In genomic region chr4:124762956-124763355, GRCh38 we compare ENCODE assay signal across 28 cellular contexts.
"Had no signal": no experiment of that assay in that cellular context is flagged by ENCODE, and none has a peak within 500 bp of the region (broad histone marks: within the 10 kb centered on the region; RNA-seq: fewer than 3 reads in every experiment).

No MANE protein-coding gene starts in this region.

- H3K4me3 Mint-ChIP-seq: naive thymus-derived CD8-positive, alpha-beta T cell; natural killer cell treated with Interleukin-12 subunit alpha and Interleukin-12 subunit beta and Interleukin-15 and Interleukin-18, amount 100 ng/mL, for 72 hours; nephron progenitor cell; neural progenitor cell; stimulated activated effector memory CD8-positive, alpha-beta T cell treated with anti-CD3 and anti-CD28 coated beads, Interleukin-12 subunit alpha, Interleukin-12 subunit beta, amount 100 ng/mL, for 72 hours; stimulated activated naive B cell treated with anti-CD40 and anti-IgM and Interleukin-4, amounts not matched to agents 10 μg/mL and 1 μg/mL and 100 μg/mL, for 72 hours; stimulated activated naive CD8-positive, alpha-beta T cell treated with anti-CD3 and anti-CD28 coated beads, Interleukin-15, Interleukin-2, amounts not matched to agents 100 ng/mL and 50 ng/mL, for 24 hours; type B pancreatic cell had no signal

- H3K4me1 Mint-ChIP-seq: naive thymus-derived CD8-positive, alpha-beta T cell; nephron progenitor cell; neural progenitor cell; stimulated activated effector memory CD8-positive, alpha-beta T cell treated with anti-CD3 and anti-CD28 coated beads, Interleukin-12 subunit alpha, Interleukin-12 subunit beta, amount 100 ng/mL, for 72 hours; stimulated activated naive B cell treated with anti-CD40 and anti-IgM and Interleukin-4, amounts not matched to agents 10 μg/mL and 1 μg/mL and 100 μg/mL, for 72 hours had no signal

- DNase-seq: naive thymus-derived CD8-positive, alpha-beta T cell; nephron progenitor cell; occipital lobe; ovary; posterior cingulate gyrus; psoas muscle; right cardiac atrium; right lobe of liver; sigmoid colon; small intestine; stimulated activated CD4-positive, alpha-beta T cell treated with anti-CD3 and anti-CD28 coated beads, Interleukin-15, amount 100 ng/mL, for 24 hours; stimulated activated CD4-positive, alpha-beta T cell treated with anti-CD3 and anti-CD28 coated beads, Interleukin-2, amount 100 ng/mL, for 24 hours; stimulated activated CD4-positive, alpha-beta T cell treated with anti-CD3 and anti-CD28 coated beads, Interleukin-2, amount 100 ng/mL, for 48 hours; stimulated activated CD4-positive, alpha-beta T cell treated with anti-CD3 and anti-CD28 coated beads, Interleukin-4, amount 100 ng/mL, for 24 hours; stimulated activated naive B cell treated with anti-CD40 and anti-IgM and Interleukin-4, amounts not matched to agents 10 μg/mL and 1 μg/mL and 100 μg/mL, for 72 hours; stimulated activated naive CD4-positive, alpha-beta T cell treated with Interleukin-2 at 50 U/mL for 16 hours; stomach; testis; tibial artery; transverse colon; upper lobe of right lung; uterus had no signal

- H3K27ac Mint-ChIP-seq: naive thymus-derived CD8-positive, alpha-beta T cell; natural killer cell treated with Interleukin-12 subunit alpha and Interleukin-12 subunit beta and Interleukin-15 and Interleukin-18, amount 100 ng/mL, for 72 hours; nephron progenitor cell; neural progenitor cell; progenitor cell of endocrine pancreas; stimulated activated effector memory CD8-positive, alpha-beta T cell treated with anti-CD3 and anti-CD28 coated beads, Interleukin-12 subunit alpha, Interleukin-12 subunit beta, amount 100 ng/mL, for 72 hours; stimulated activated naive B cell treated with anti-CD40 and anti-IgM and Interleukin-4, amounts not matched to agents 10 μg/mL and 1 μg/mL and 100 μg/mL, for 72 hours; stimulated activated naive CD8-positive, alpha-beta T cell treated with anti-CD3 and anti-CD28 coated beads, Interleukin-15, Interleukin-2, amounts not matched to agents 100 ng/mL and 50 ng/mL, for 24 hours; type B pancreatic cell had no signal

- H3K27me3 Mint-ChIP-seq: natural killer cell treated with Interleukin-12 subunit alpha and Interleukin-12 subunit beta and Interleukin-15 and Interleukin-18, amount 100 ng/mL, for 72 hours; progenitor cell of endocrine pancreas; stimulated activated naive B cell treated with anti-CD40 and anti-IgM and Interleukin-4, amounts not matched to agents 10 μg/mL and 1 μg/mL and 100 μg/mL, for 72 hours; stimulated activated naive CD8-positive, alpha-beta T cell treated with anti-CD3 and anti-CD28 coated beads, Interleukin-15, Interleukin-2, amounts not matched to agents 100 ng/mL and 50 ng/mL, for 24 hours had no signal

- H3K36me3 Mint-ChIP-seq: naive thymus-derived CD8-positive, alpha-beta T cell; natural killer cell treated with Interleukin-12 subunit alpha and Interleukin-12 subunit beta and Interleukin-15 and Interleukin-18, amount 100 ng/mL, for 72 hours; neural progenitor cell; stimulated activated effector memory CD8-positive, alpha-beta T cell treated with anti-CD3 and anti-CD28 coated beads, Interleukin-12 subunit alpha, Interleukin-12 subunit beta, amount 100 ng/mL, for 72 hours; stimulated activated naive B cell treated with anti-CD40 and anti-IgM and Interleukin-4, amounts not matched to agents 10 μg/mL and 1 μg/mL and 100 μg/mL, for 72 hours; type B pancreatic cell had no signal

- H3K9me3 Mint-ChIP-seq: naive thymus-derived CD8-positive, alpha-beta T cell; nephron progenitor cell; neural progenitor cell; stimulated activated effector memory CD8-positive, alpha-beta T cell treated with anti-CD3 and anti-CD28 coated beads, Interleukin-12 subunit alpha, Interleukin-12 subunit beta, amount 100 ng/mL, for 72 hours; stimulated activated naive B cell treated with anti-CD40 and anti-IgM and Interleukin-4, amounts not matched to agents 10 μg/mL and 1 μg/mL and 100 μg/mL, for 72 hours; type B pancreatic cell had no signal
